ENCODE assay signal across 14 cellular contexts in the genomic region with DNA sequence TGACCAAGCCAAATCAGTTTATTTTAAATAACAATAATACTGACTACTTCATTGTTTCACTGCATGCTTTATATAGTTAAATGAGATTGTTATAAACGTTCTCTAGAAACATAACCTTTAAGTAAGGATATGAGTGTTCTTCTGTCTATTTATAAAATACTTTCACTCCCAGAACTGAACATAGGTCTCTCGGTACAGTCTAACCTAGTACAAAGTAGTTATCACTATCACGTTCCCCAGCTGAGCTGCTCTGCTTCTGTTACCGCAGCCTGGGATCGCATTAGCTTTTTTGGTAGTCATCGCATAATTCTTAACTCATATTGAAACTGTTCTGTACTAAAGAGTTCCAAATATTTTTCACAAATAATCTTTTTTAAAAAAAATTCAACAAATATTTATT.
DNase-seq lines count a peak whose midpoint lies in the region; ATAC-seq, FAIRE-seq and TF ChIP-seq lines count a peak whose summit lies in the region.
"Had no signal": no experiment of that assay in that cellular context is flagged by ENCODE, and none has a peak within 500 bp of the region (broad histone marks: within the 10 kb centered on the region; RNA-seq: fewer than 3 reads in every experiment).

No MANE protein-coding gene starts in this region.

- H3K36me3 ChIP-seq in colonic mucosa: no peaks in the 10 kb centered on the region
- peaks cover 0 to 5% of the 10 kb centered on the region in 2 donors for H3K36me3 ChIP-seq in kidney (ENCODE audit: control insufficient read depth in 1 of 2, insufficient read depth in 2 of 2, low read length in 2 of 2)
- H3K36me3 ChIP-seq: uterus had no signal

- H3K4me3 ChIP-seq in colonic mucosa: no peak overlapping the region
- no peak overlapping the region for H3K4me3 ChIP-seq in kidney (ENCODE audit: low read length in 2 of 2)
- H3K4me3 ChIP-seq: adrenal gland, uterus had no signal

- DNase-seq in GM13977 (ENCODE audit: low spot score): peak; percentile 83
- no peak for DNase-seq in left colon
- DNase-seq in colonic mucosa: no peak
- no peak for DNase-seq in hypothalamus (lab: John Stamatoyannopoulos, UW)
- no peak for DNase-seq in kidney
- DNase-seq: adrenal gland, DMS153, MM.1S, NCI-H345, uterus had no signal

- in situ Hi-C loops in GM13977 (cut with MboI; ENCODE audit: low pct_unique_long_range_greater_than_20kb, low sequenced_read_pairs, unreplicated experiment): no loop called here

- ATAC-seq in GM19351 (IDR thresholded peaks at IDR 0.05; ENCODE audit: unreplicated experiment) (peak; percentile 100), HG02588 (IDR thresholded peaks at IDR 0.05; ENCODE audit: unreplicated experiment) (peak; percentile 96), HG03378 (IDR thresholded peaks at IDR 0.05; ENCODE audit: unreplicated experiment) (peak; percentile 94), left colon (no peak)

- TF ChIP-seq CTCF in GM13977 (IDR thresholded peaks at IDR 0.05; ENCODE audit: extremely low read depth, insufficient read depth, missing control alignments) (no peak), colonic mucosa (IDR thresholded peaks at IDR 0.05) (no peak), kidney (IDR thresholded peaks at IDR 0.05; ENCODE audit: borderline replicate concordance, extremely low read depth, insufficient read depth) (no peak)

- H3K4me1 ChIP-seq in colonic mucosa (no peaks in the 10 kb centered on the region), kidney (ENCODE audit: control insufficient read depth in 1 of 2, insufficient read depth in 1 of 2, low read depth in 1 of 2, low read length in 2 of 2) (no peaks in the 10 kb centered on the region)
- H3K4me1 ChIP-seq: adrenal gland, uterus had no signal

- FAIRE-seq in kidney (lab: Jason Lieb, UNC): no peak

- H3K27me3 ChIP-seq in colonic mucosa: no peaks in the 10 kb centered on the region
- H3K27me3 ChIP-seq: adrenal gland, uterus had no signal

- H3K9me3 ChIP-seq in colonic mucosa (no peaks in the 10 kb centered on the region), kidney (ENCODE audit: control insufficient read depth in 1 of 2, low read length in 2 of 2) (no peaks in the 10 kb centered on the region)
- H3K9me3 ChIP-seq: adrenal gland, uterus had no signal

- H3K27ac ChIP-seq in colonic mucosa (no peak overlapping the region), kidney (ENCODE audit: low read depth in 2 of 2, low read length in 2 of 2) (no peak overlapping the region)
- H3K27ac ChIP-seq: adrenal gland, RWPE1, uterus had no signal

- H3K9ac ChIP-seq in colonic mucosa (ENCODE audit: low read depth in 2 of 2, low read length in 2 of 2): no peak overlapping the region
- H3K9ac ChIP-seq in kidney (ENCODE audit: low read length in 2 of 2): no peak overlapping the region

- intact Hi-C loops in left colon (cut with DNase I, micrococcal nuclease): no loop called here
- intact Hi-C loops in colonic mucosa (cut with DNase I): no loop called here
- intact Hi-C loops in kidney (cut with DNase I): no loop called here
